ENCODE assay signal across 17 cellular contexts in the genomic region with DNA sequence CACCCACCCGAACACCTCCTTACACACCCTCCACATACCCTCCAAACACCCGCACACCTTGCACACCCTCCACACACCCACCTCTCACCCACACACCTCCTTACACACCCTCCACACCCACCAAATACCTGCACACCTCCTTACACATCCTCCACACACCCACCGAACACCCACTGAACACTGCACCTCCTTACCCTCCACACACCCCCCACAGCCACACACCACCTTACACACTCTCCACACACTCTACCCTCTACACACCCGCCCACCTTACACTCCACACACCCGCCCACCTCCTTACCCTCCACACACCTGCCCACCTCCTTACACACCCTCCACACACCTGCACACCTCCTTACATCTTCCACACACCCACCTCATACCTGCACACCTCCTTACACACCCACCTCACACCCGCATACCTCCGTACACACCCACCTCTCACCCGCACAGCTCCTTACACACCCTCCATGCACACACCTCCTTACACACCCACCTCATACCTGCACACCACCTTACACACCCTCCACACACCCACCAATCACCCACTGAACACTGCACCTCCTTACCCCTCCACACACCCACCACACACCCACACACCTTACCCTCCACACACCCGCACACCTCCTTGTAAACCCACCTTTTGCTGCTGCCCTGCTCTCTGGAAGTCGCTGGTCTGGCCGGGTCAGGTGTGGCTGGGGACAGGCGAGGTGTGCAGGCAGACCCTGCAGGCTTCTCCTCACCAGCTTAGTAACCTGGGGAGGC.
"Had no signal": no experiment of that assay in that cellular context is flagged by ENCODE, and none has a peak within 500 bp of the region (broad histone marks: within the 10 kb centered on the region; RNA-seq: fewer than 3 reads in every experiment).

No MANE protein-coding gene starts in this region.

- H3K27me3 ChIP-seq: breast epithelium, esophagus squamous epithelium, ovary, suprapubic skin had no signal

- ATAC-seq: activated CD4-positive, CD25-positive, alpha-beta regulatory T cell treated with anti-CD3 and anti-CD28 coated beads, Interleukin-2, amount 50 U/mL, for 24 hours; lower lobe of right lung; stimulated activated memory B cell treated with anti-CD40 and anti-IgM and Interleukin-4, amounts not matched to agents 10 μg/mL and 1 μg/mL and 100 μg/mL, for 72 hours; T-cell had no signal

- H3K9me3 ChIP-seq: breast epithelium, esophagus squamous epithelium, lower lobe of right lung, ovary, SK-N-SH, suprapubic skin had no signal

- H3K36me3 ChIP-seq: breast epithelium, ovary had no signal

- H3K9me3 Mint-ChIP-seq: neural crest cell; stimulated activated memory B cell treated with anti-CD40 and anti-IgM and Interleukin-4, amounts not matched to agents 10 μg/mL and 1 μg/mL and 100 μg/mL, for 72 hours; T-cell had no signal

- H3K9ac ChIP-seq: SK-N-SH had no signal

- H3K27me3 Mint-ChIP-seq: stimulated activated memory B cell treated with anti-CD40 and anti-IgM and Interleukin-4, amounts not matched to agents 10 μg/mL and 1 μg/mL and 100 μg/mL, for 72 hours; T-cell had no signal

- H3K27ac Mint-ChIP-seq: T-cell had no signal

- H3K4me3 ChIP-seq: breast epithelium, esophagus squamous epithelium, lower lobe of right lung, ovary, suprapubic skin had no signal

- H3K4me1 Mint-ChIP-seq: stimulated activated memory B cell treated with anti-CD40 and anti-IgM and Interleukin-4, amounts not matched to agents 10 μg/mL and 1 μg/mL and 100 μg/mL, for 72 hours; T-cell had no signal

- H3K27ac ChIP-seq: esophagus squamous epithelium, lower lobe of right lung, ovary, suprapubic skin had no signal

- H3K4me3 Mint-ChIP-seq: neural crest cell; stimulated activated memory B cell treated with anti-CD40 and anti-IgM and Interleukin-4, amounts not matched to agents 10 μg/mL and 1 μg/mL and 100 μg/mL, for 72 hours; T-cell had no signal

- H3K4me2 ChIP-seq: SK-N-SH had no signal

- DNase-seq: aorta; esophagus squamous epithelium; glutamatergic neuron; kidney glomerular epithelial cell; lower lobe of right lung; midbrain; SHP77; SK-N-SH; stimulated activated CD4-positive, alpha-beta T cell treated with anti-CD3 and anti-CD28 coated beads, Interleukin-2, amount 100 ng/mL, for 48 hours; T-helper 9 cell had no signal
